In genomic region chr7:115707236-115707635, GRCh38 we compare ENCODE assay signal across 8 cellular contexts.
DNase-seq lines count a peak whose midpoint lies in the region; ATAC-seq and TF ChIP-seq lines count a peak whose summit lies in the region.

No MANE protein-coding gene starts in this region.

- no peak overlapping the region for H3K27ac Mint-ChIP-seq in activated naive CD8-positive, alpha-beta T cell treated with anti-CD3 and anti-CD28 coated beads, Interleukin-2, amount 50 U/mL, for 24 hours
- H3K27ac Mint-ChIP-seq in activated naive CD8-positive, alpha-beta T cell treated with anti-CD3 and anti-CD28 coated beads for 36 hours, result no peak overlapping the region
- H3K27ac Mint-ChIP-seq in stimulated activated effector memory CD8-positive, alpha-beta T cell treated with anti-CD3 and anti-CD28 coated beads, Interleukin-12 subunit alpha, Interleukin-12 subunit beta, amount 100 ng/mL, for 72 hours, result no peak overlapping the region

- ATAC-seq in activated naive CD8-positive, alpha-beta T cell treated with anti-CD3 and anti-CD28 coated beads, Interleukin-2, amount 50 U/mL, for 24 hours, result no peak
- peak; percentile 54 for ATAC-seq in stimulated activated effector memory CD8-positive, alpha-beta T cell treated with anti-CD3 and anti-CD28 coated beads, Interleukin-12 subunit alpha, Interleukin-12 subunit beta, amount 100 ng/mL, for 72 hours
- no peak for ATAC-seq in GM18520 (IDR thresholded peaks at IDR 0.05; ENCODE audit: unreplicated experiment)

- H3K9me3 Mint-ChIP-seq in activated naive CD8-positive, alpha-beta T cell treated with anti-CD3 and anti-CD28 coated beads, Interleukin-2, amount 50 U/mL, for 24 hours, result no peaks in the 10 kb centered on the region
- H3K9me3 Mint-ChIP-seq in activated naive CD8-positive, alpha-beta T cell treated with anti-CD3 and anti-CD28 coated beads for 36 hours, result no peaks in the 10 kb centered on the region
- no peaks in the 10 kb centered on the region for H3K9me3 Mint-ChIP-seq in stimulated activated effector memory CD8-positive, alpha-beta T cell treated with anti-CD3 and anti-CD28 coated beads, Interleukin-12 subunit alpha, Interleukin-12 subunit beta, amount 100 ng/mL, for 72 hours

- H3K4me1 Mint-ChIP-seq in activated naive CD8-positive, alpha-beta T cell treated with anti-CD3 and anti-CD28 coated beads, Interleukin-2, amount 50 U/mL, for 24 hours, result no peaks in the 10 kb centered on the region
- H3K4me1 Mint-ChIP-seq in activated naive CD8-positive, alpha-beta T cell treated with anti-CD3 and anti-CD28 coated beads for 36 hours, result no peaks in the 10 kb centered on the region
- H3K4me1 Mint-ChIP-seq in stimulated activated effector memory CD8-positive, alpha-beta T cell treated with anti-CD3 and anti-CD28 coated beads, Interleukin-12 subunit alpha, Interleukin-12 subunit beta, amount 100 ng/mL, for 72 hours, result no peaks in the 10 kb centered on the region

- no peaks in the 10 kb centered on the region for H3K27me3 Mint-ChIP-seq in activated naive CD8-positive, alpha-beta T cell treated with anti-CD3 and anti-CD28 coated beads, Interleukin-2, amount 50 U/mL, for 24 hours
- no peaks in the 10 kb centered on the region for H3K27me3 Mint-ChIP-seq in activated naive CD8-positive, alpha-beta T cell treated with anti-CD3 and anti-CD28 coated beads for 36 hours

- DNase-seq in activated naive CD8-positive, alpha-beta T cell treated with anti-CD3 and anti-CD28 coated beads, Interleukin-2, amount 50 U/mL, for 24 hours, result peak; percentile 1
- DNase-seq in activated naive CD8-positive, alpha-beta T cell treated with anti-CD3 and anti-CD28 coated beads for 36 hours, result no peak
- peak; percentile 20 for DNase-seq in NCI-H1694 treated with DMSO at 0.1 percent for 48 hours (lab: John Stamatoyannopoulos, UW)
- DNase-seq in choroid plexus epithelial cell (ENCODE audit: low read depth), result peak; percentile 31
- DNase-seq in stimulated activated effector memory CD8-positive, alpha-beta T cell treated with anti-CD3 and anti-CD28 coated beads, Interleukin-12 subunit alpha, Interleukin-12 subunit beta, amount 100 ng/mL, for 72 hours (ENCODE audit: low spot score in 2 of 2), result no peak
- DNase-seq in hypothalamus (lab: John Stamatoyannopoulos, UW), result no peak
- DNase-seq in germinal center (ENCODE audit: low spot score), result no peak

- H3K4me3 Mint-ChIP-seq in activated naive CD8-positive, alpha-beta T cell treated with anti-CD3 and anti-CD28 coated beads, Interleukin-2, amount 50 U/mL, for 24 hours, result no peak overlapping the region
- no peak overlapping the region for H3K4me3 Mint-ChIP-seq in activated naive CD8-positive, alpha-beta T cell treated with anti-CD3 and anti-CD28 coated beads for 36 hours
- H3K4me3 Mint-ChIP-seq in stimulated activated effector memory CD8-positive, alpha-beta T cell treated with anti-CD3 and anti-CD28 coated beads, Interleukin-12 subunit alpha, Interleukin-12 subunit beta, amount 100 ng/mL, for 72 hours, result no peak overlapping the region

- H3K4me3 ChIP-seq in choroid plexus epithelial cell (ENCODE audit: low read depth, low read length), result no peak overlapping the region

- TF ChIP-seq CTCF in choroid plexus epithelial cell (conservative IDR thresholded peaks at IDR 0.05; ENCODE audit: low read depth, low read length), result peak; percentile 50

- no peaks in the 10 kb centered on the region for H3K36me3 Mint-ChIP-seq in activated naive CD8-positive, alpha-beta T cell treated with anti-CD3 and anti-CD28 coated beads, Interleukin-2, amount 50 U/mL, for 24 hours (ENCODE audit: low read depth)
- no peaks in the 10 kb centered on the region for H3K36me3 Mint-ChIP-seq in activated naive CD8-positive, alpha-beta T cell treated with anti-CD3 and anti-CD28 coated beads for 36 hours
- no peaks in the 10 kb centered on the region for H3K36me3 Mint-ChIP-seq in stimulated activated effector memory CD8-positive, alpha-beta T cell treated with anti-CD3 and anti-CD28 coated beads, Interleukin-12 subunit alpha, Interleukin-12 subunit beta, amount 100 ng/mL, for 72 hours

Comparison
In these comparisons a context has a peak if more than half of its experiments do, and no peak if none do; other contexts are left out.
1. DNase-seq: peak in activated naive CD8-positive, alpha-beta T cell treated with anti-CD3 and anti-CD28 coated beads, Interleukin-2, amount 50 U/mL, for 24 hours (single experiment), NCI-H1694 treated with DMSO at 0.1 percent for 48 hours (single experiment) and choroid plexus epithelial cell (single experiment); none in activated naive CD8-positive, alpha-beta T cell treated with anti-CD3 and anti-CD28 coated beads for 36 hours (single experiment), stimulated activated effector memory CD8-positive, alpha-beta T cell treated with anti-CD3 and anti-CD28 coated beads, Interleukin-12 subunit alpha, Interleukin-12 subunit beta, amount 100 ng/mL, for 72 hours (0 of 2), hypothalamus (0 of 51) and germinal center (single experiment).